In the genomic region with DNA sequence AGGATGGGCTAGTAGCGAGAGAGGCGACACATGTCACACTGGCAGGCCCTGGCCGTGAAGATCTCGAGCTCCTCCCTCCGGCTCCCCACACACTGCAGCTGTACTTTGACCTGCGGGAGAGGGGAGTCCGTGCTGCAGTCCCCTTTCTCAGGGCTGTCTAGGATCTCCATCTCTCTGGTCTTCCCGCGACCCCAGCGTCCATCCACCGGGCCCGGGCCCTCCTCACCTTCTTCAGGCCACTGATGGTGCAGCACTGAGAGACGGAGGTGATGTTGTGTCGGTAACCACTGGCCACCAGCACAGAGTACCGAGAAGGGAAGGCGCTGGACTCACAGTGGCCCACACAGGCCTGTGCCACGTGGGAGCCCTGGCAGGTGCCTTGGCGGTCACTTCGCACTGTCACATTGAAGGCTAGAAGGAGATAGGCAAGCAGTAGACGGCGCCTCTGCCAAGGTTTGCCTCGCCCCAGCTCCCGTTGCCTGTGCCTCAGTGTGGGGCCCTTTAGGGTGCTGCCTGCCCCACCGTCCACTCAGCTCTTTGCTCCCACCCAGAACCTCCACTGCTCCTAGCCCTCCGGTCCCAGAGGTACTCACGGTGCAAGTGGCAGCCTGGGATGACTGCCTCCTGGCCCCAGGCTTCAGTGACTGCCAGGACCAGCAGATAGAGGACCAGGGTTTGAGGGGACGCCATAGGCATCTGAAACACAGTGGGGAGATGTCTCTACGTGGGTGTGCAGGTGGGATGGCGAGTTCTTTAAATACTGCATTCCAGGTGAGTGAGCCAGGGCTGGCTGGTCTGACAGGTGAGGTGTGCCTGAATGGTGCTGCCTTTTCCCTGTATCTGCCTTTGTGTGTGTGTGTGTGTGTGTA, we compare ENCODE assay signal across 1 cellular context.
TF ChIP-seq lines count a peak whose summit lies in the region.

No MANE protein-coding gene starts in this region.

TF ChIP-seq in HepG2, 621 proteins besides CTCF, POLR2A, EP300 and RAD21 (continued from another document and continues in another):
- TF ChIP-seq, protein P1, sequence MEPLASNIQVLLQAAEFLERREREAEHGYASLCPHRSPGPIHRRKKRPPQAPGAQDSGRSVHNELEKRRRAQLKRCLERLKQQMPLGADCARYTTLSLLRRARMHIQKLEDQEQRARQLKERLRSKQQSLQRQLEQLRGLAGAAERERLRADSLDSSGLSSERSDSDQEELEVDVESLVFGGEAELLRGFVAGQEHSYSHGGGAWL (CRISPR knock-in tag; IDR thresholded peaks at IDR 0.05): no peak
- TF ChIP-seq ZNF17 (CRISPR knock-in tag; IDR thresholded peaks at IDR 0.05) (no peak), BRCA1 (CRISPR knock-in tag; IDR thresholded peaks at IDR 0.05) (no peak), ZNF564 (CRISPR knock-in tag; IDR thresholded peaks at IDR 0.05) (no peak), SIN3B (IDR thresholded peaks at IDR 0.05; ENCODE audit: low read length) (no peak), POLR2G (IDR thresholded peaks at IDR 0.05; ENCODE audit: low read depth, low read length) (peak; percentile 53; the same call in 1 of the 2 replicates), ZNF614 (CRISPR knock-in tag; IDR thresholded peaks at IDR 0.05; ENCODE audit: borderline replicate concordance) (no peak), ZNF530 (CRISPR knock-in tag; IDR thresholded peaks at IDR 0.05; ENCODE audit: low read depth) (no peak), KAT7 (CRISPR knock-in tag; IDR thresholded peaks at IDR 0.05; ENCODE audit: borderline replicate concordance) (no peak; the same call in 1 of the 2 replicates), ZNF232 (CRISPR knock-in tag; IDR thresholded peaks at IDR 0.05; ENCODE audit: borderline replicate concordance) (0 out of 2 replicates have a peak, but pooled peaks have one; percentile 68), ZNF382 (CRISPR knock-in tag; IDR thresholded peaks at IDR 0.05; ENCODE audit: borderline replicate concordance) (no peak), SCMH1 (CRISPR knock-in tag; IDR thresholded peaks at IDR 0.05; ENCODE audit: borderline replicate concordance) (no peak), DNMT3B (CRISPR knock-in tag; conservative IDR thresholded peaks at IDR 0.05) (no peak), ZNF3 (CRISPR knock-in tag; IDR thresholded peaks at IDR 0.05) (no peak), ATM (IDR thresholded peaks at IDR 0.05; ENCODE audit: borderline replicate concordance) (no peak), RARA (CRISPR knock-in tag; IDR thresholded peaks at IDR 0.05) (no peak), SNRNP70 (IDR thresholded peaks at IDR 0.05; ENCODE audit: low read depth, low read length) (no peak), RFX3 (CRISPR knock-in tag; IDR thresholded peaks at IDR 0.05) (no peak), SP1 (IDR thresholded peaks at IDR 0.05) (no peak), SP1 (CRISPR knock-in tag; IDR thresholded peaks at IDR 0.05) (no peak), TBL1XR1 (IDR thresholded peaks at IDR 0.05; ENCODE audit: borderline replicate concordance, low read length, partially characterized antibody) (no peak), CHD2 (IDR thresholded peaks at IDR 0.05; ENCODE audit: low read depth, low read length) (no peak), ZNF841 (CRISPR knock-in tag; IDR thresholded peaks at IDR 0.05; ENCODE audit: borderline replicate concordance) (no peak), ZMYM3 (CRISPR knock-in tag; IDR thresholded peaks at IDR 0.05) (no peak), ZNF674 (CRISPR knock-in tag; IDR thresholded peaks at IDR 0.05; ENCODE audit: low read depth) (no peak), RNF2 (conservative IDR thresholded peaks at IDR 0.05; ENCODE audit: low read depth) (peak; percentile 78), HOXA7 (CRISPR knock-in tag; IDR thresholded peaks at IDR 0.05) (no peak)
- TF ChIP-seq, protein P2, sequence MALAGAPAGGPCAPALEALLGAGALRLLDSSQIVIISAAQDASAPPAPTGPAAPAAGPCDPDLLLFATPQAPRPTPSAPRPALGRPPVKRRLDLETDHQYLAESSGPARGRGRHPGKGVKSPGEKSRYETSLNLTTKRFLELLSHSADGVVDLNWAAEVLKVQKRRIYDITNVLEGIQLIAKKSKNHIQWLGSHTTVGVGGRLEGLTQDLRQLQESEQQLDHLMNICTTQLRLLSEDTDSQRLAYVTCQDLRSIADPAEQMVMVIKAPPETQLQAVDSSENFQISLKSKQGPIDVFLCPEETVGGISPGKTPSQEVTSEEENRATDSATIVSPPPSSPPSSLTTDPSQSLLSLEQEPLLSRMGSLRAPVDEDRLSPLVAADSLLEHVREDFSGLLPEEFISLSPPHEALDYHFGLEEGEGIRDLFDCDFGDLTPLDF (CRISPR knock-in tag; IDR thresholded peaks at IDR 0.05): no peak
- TF ChIP-seq, protein P3, sequence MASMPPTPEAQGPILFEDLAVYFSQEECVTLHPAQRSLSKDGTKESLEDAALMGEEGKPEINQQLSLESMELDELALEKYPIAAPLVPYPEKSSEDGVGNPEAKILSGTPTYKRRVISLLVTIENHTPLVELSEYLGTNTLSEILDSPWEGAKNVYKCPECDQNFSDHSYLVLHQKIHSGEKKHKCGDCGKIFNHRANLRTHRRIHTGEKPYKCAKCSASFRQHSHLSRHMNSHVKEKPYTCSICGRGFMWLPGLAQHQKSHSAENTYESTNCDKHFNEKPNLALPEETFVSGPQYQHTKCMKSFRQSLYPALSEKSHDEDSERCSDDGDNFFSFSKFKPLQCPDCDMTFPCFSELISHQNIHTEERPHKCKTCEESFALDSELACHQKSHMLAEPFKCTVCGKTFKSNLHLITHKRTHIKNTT (CRISPR knock-in tag; IDR thresholded peaks at IDR 0.05): no peak
- TF ChIP-seq, protein P4, sequence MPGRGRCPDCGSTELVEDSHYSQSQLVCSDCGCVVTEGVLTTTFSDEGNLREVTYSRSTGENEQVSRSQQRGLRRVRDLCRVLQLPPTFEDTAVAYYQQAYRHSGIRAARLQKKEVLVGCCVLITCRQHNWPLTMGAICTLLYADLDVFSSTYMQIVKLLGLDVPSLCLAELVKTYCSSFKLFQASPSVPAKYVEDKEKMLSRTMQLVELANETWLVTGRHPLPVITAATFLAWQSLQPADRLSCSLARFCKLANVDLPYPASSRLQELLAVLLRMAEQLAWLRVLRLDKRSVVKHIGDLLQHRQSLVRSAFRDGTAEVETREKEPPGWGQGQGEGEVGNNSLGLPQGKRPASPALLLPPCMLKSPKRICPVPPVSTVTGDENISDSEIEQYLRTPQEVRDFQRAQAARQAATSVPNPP (CRISPR knock-in tag; IDR thresholded peaks at IDR 0.05): no peak
- TF ChIP-seq, protein P5, sequence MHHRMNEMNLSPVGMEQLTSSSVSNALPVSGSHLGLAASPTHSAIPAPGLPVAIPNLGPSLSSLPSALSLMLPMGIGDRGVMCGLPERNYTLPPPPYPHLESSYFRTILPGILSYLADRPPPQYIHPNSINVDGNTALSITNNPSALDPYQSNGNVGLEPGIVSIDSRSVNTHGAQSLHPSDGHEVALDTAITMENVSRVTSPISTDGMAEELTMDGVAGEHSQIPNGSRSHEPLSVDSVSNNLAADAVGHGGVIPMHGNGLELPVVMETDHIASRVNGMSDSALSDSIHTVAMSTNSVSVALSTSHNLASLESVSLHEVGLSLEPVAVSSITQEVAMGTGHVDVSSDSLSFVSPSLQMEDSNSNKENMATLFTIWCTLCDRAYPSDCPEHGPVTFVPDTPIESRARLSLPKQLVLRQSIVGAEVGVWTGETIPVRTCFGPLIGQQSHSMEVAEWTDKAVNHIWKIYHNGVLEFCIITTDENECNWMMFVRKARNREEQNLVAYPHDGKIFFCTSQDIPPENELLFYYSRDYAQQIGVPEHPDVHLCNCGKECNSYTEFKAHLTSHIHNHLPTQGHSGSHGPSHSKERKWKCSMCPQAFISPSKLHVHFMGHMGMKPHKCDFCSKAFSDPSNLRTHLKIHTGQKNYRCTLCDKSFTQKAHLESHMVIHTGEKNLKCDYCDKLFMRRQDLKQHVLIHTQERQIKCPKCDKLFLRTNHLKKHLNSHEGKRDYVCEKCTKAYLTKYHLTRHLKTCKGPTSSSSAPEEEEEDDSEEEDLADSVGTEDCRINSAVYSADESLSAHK (CRISPR knock-in tag; IDR thresholded peaks at IDR 0.05; ENCODE audit: borderline replicate concordance): no peak
- TF ChIP-seq, protein P6, sequence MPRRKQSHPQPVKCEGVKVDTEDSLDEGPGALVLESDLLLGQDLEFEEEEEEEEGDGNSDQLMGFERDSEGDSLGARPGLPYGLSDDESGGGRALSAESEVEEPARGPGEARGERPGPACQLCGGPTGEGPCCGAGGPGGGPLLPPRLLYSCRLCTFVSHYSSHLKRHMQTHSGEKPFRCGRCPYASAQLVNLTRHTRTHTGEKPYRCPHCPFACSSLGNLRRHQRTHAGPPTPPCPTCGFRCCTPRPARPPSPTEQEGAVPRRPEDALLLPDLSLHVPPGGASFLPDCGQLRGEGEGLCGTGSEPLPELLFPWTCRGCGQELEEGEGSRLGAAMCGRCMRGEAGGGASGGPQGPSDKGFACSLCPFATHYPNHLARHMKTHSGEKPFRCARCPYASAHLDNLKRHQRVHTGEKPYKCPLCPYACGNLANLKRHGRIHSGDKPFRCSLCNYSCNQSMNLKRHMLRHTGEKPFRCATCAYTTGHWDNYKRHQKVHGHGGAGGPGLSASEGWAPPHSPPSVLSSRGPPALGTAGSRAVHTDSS (CRISPR knock-in tag; conservative IDR thresholded peaks at IDR 0.05): no peak
- TF ChIP-seq, protein P7, sequence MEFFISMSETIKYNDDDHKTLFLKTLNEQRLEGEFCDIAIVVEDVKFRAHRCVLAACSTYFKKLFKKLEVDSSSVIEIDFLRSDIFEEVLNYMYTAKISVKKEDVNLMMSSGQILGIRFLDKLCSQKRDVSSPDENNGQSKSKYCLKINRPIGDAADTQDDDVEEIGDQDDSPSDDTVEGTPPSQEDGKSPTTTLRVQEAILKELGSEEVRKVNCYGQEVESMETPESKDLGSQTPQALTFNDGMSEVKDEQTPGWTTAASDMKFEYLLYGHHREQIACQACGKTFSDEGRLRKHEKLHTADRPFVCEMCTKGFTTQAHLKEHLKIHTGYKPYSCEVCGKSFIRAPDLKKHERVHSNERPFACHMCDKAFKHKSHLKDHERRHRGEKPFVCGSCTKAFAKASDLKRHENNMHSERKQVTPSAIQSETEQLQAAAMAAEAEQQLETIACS (CRISPR knock-in tag; IDR thresholded peaks at IDR 0.05): no peak
- TF ChIP-seq, protein P8, sequence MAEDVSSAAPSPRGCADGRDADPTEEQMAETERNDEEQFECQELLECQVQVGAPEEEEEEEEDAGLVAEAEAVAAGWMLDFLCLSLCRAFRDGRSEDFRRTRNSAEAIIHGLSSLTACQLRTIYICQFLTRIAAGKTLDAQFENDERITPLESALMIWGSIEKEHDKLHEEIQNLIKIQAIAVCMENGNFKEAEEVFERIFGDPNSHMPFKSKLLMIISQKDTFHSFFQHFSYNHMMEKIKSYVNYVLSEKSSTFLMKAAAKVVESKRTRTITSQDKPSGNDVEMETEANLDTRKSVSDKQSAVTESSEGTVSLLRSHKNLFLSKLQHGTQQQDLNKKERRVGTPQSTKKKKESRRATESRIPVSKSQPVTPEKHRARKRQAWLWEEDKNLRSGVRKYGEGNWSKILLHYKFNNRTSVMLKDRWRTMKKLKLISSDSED (CRISPR knock-in tag; IDR thresholded peaks at IDR 0.05): no peak
- TF ChIP-seq, protein P9, sequence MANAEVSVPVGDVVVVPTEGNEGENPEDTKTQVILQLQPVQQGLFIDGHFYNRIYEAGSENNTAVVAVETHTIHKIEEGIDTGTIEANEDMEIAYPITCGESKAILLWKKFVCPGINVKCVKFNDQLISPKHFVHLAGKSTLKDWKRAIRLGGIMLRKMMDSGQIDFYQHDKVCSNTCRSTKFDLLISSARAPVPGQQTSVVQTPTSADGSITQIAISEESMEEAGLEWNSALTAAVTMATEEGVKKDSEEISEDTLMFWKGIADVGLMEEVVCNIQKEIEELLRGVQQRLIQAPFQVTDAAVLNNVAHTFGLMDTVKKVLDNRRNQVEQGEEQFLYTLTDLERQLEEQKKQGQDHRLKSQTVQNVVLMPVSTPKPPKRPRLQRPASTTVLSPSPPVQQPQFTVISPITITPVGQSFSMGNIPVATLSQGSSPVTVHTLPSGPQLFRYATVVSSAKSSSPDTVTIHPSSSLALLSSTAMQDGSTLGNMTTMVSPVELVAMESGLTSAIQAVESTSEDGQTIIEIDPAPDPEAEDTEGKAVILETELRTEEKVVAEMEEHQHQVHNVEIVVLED (CRISPR knock-in tag; IDR thresholded peaks at IDR 0.05; ENCODE audit: borderline replicate concordance): no peak
- TF ChIP-seq, protein P10, sequence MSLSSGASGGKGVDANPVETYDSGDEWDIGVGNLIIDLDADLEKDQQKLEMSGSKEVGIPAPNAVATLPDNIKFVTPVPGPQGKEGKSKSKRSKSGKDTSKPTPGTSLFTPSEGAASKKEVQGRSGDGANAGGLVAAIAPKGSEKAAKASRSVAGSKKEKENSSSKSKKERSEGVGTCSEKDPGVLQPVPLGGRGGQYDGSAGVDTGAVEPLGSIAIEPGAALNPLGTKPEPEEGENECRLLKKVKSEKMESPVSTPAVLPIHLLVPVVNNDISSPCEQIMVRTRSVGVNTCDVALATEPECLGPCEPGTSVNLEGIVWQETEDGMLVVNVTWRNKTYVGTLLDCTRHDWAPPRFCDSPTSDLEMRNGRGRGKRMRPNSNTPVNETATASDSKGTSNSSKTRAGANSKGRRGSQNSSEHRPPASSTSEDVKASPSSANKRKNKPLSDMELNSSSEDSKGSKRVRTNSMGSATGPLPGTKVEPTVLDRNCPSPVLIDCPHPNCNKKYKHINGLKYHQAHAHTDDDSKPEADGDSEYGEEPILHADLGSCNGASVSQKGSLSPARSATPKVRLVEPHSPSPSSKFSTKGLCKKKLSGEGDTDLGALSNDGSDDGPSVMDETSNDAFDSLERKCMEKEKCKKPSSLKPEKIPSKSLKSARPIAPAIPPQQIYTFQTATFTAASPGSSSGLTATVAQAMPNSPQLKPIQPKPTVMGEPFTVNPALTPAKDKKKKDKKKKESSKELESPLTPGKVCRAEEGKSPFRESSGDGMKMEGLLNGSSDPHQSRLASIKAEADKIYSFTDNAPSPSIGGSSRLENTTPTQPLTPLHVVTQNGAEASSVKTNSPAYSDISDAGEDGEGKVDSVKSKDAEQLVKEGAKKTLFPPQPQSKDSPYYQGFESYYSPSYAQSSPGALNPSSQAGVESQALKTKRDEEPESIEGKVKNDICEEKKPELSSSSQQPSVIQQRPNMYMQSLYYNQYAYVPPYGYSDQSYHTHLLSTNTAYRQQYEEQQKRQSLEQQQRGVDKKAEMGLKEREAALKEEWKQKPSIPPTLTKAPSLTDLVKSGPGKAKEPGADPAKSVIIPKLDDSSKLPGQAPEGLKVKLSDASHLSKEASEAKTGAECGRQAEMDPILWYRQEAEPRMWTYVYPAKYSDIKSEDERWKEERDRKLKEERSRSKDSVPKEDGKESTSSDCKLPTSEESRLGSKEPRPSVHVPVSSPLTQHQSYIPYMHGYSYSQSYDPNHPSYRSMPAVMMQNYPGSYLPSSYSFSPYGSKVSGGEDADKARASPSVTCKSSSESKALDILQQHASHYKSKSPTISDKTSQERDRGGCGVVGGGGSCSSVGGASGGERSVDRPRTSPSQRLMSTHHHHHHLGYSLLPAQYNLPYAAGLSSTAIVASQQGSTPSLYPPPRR (CRISPR knock-in tag; IDR thresholded peaks at IDR 0.05; ENCODE audit: borderline replicate concordance): no peak
- TF ChIP-seq, protein P11, sequence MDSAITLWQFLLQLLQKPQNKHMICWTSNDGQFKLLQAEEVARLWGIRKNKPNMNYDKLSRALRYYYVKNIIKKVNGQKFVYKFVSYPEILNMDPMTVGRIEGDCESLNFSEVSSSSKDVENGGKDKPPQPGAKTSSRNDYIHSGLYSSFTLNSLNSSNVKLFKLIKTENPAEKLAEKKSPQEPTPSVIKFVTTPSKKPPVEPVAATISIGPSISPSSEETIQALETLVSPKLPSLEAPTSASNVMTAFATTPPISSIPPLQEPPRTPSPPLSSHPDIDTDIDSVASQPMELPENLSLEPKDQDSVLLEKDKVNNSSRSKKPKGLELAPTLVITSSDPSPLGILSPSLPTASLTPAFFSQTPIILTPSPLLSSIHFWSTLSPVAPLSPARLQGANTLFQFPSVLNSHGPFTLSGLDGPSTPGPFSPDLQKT (CRISPR knock-in tag; IDR thresholded peaks at IDR 0.05; ENCODE audit: borderline replicate concordance): no peak
- TF ChIP-seq, protein P12, sequence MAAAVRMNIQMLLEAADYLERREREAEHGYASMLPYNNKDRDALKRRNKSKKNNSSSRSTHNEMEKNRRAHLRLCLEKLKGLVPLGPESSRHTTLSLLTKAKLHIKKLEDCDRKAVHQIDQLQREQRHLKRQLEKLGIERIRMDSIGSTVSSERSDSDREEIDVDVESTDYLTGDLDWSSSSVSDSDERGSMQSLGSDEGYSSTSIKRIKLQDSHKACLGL (CRISPR knock-in tag; IDR thresholded peaks at IDR 0.05): no peak
